Comparison of ENCODE assay signal across 2 cellular contexts in genomic region chr5:133041910-133042309, GRCh38.
TF ChIP-seq lines count a peak whose summit lies in the region.

No MANE protein-coding gene starts in this region.

TF ChIP-seq in HCT116, 20 proteins besides CTCF, POLR2A, EP300 and RAD21:
- TF ChIP-seq EGR1 (IDR thresholded peaks at IDR 0.05; ENCODE audit: low read depth): no peak
- TF ChIP-seq EZH2 (IDR thresholded peaks at IDR 0.05): no peak
- TF ChIP-seq JUND (IDR thresholded peaks at IDR 0.05): no peak
- no peak for TF ChIP-seq ZFX (IDR thresholded peaks at IDR 0.05)
- no peak for TF ChIP-seq SP1 (IDR thresholded peaks at IDR 0.05; ENCODE audit: low read depth)
- no peak for TF ChIP-seq CEBPB (IDR thresholded peaks at IDR 0.05; ENCODE audit: low read depth)
- TF ChIP-seq SRF (IDR thresholded peaks at IDR 0.05; ENCODE audit: low read depth): no peak
- TF ChIP-seq ZBTB33 (IDR thresholded peaks at IDR 0.05; ENCODE audit: extremely low read depth, insufficient replicate concordance, low read length): no peak
- no peak for TF ChIP-seq SIN3A (IDR thresholded peaks at IDR 0.05; ENCODE audit: low read depth)
- no peak for TF ChIP-seq CBX3 (IDR thresholded peaks at IDR 0.05; ENCODE audit: low read depth)
- TF ChIP-seq FOSL1 (IDR thresholded peaks at IDR 0.05; ENCODE audit: low read depth): no peak

TF ChIP-seq in SK-N-SH, 30 proteins besides CTCF, POLR2A, EP300 and RAD21:
- no peak for TF ChIP-seq ELF1 (IDR thresholded peaks at IDR 0.05)
- TF ChIP-seq TCF12 (IDR thresholded peaks at IDR 0.05): peak; percentile 8; the same call in 1 of the 2 replicates
- TF ChIP-seq FOSL2 (IDR thresholded peaks at IDR 0.05; ENCODE audit: borderline replicate concordance, low read depth): peak; percentile 67
- no peak for TF ChIP-seq RXRA (IDR thresholded peaks at IDR 0.05; ENCODE audit: borderline replicate concordance, low read depth)
- TF ChIP-seq, protein P1, sequence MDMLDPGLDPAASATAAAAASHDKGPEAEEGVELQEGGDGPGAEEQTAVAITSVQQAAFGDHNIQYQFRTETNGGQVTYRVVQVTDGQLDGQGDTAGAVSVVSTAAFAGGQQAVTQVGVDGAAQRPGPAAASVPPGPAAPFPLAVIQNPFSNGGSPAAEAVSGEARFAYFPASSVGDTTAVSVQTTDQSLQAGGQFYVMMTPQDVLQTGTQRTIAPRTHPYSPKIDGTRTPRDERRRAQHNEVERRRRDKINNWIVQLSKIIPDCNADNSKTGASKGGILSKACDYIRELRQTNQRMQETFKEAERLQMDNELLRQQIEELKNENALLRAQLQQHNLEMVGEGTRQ (IDR thresholded peaks at IDR 0.05; ENCODE audit: borderline replicate concordance, low read depth, low read length): no peak
- no peak for TF ChIP-seq TAF1 (IDR thresholded peaks at IDR 0.05; ENCODE audit: borderline replicate concordance, low read depth, low read length)
- TF ChIP-seq, protein P2, sequence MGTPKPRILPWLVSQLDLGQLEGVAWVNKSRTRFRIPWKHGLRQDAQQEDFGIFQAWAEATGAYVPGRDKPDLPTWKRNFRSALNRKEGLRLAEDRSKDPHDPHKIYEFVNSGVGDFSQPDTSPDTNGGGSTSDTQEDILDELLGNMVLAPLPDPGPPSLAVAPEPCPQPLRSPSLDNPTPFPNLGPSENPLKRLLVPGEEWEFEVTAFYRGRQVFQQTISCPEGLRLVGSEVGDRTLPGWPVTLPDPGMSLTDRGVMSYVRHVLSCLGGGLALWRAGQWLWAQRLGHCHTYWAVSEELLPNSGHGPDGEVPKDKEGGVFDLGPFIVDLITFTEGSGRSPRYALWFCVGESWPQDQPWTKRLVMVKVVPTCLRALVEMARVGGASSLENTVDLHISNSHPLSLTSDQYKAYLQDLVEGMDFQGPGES (IDR thresholded peaks at IDR 0.05; ENCODE audit: low read depth, low read length): no peak
- no peak for TF ChIP-seq USF1 (IDR thresholded peaks at IDR 0.05; ENCODE audit: borderline replicate concordance, low read depth)
- TF ChIP-seq POLR2AphosphoS5 (IDR thresholded peaks at IDR 0.05; ENCODE audit: low read depth, low read length): no peak
- TF ChIP-seq MEF2A (IDR thresholded peaks at IDR 0.05; ENCODE audit: borderline replicate concordance, low read depth): no peak
- TF ChIP-seq FOXM1 (IDR thresholded peaks at IDR 0.05; ENCODE audit: low read depth): peak; percentile 86
- no peak for TF ChIP-seq GABPA (IDR thresholded peaks at IDR 0.05; ENCODE audit: low read depth)
- no peak for TF ChIP-seq PBX3 (IDR thresholded peaks at IDR 0.05)
- peak; percentile 52; the same call in 1 of the 2 replicates for TF ChIP-seq JUND (IDR thresholded peaks at IDR 0.05)
- TF ChIP-seq YY1 (IDR thresholded peaks at IDR 0.05; ENCODE audit: low read depth): no peak
- TF ChIP-seq FOXJ3 (CRISPR knock-in tag; IDR thresholded peaks at IDR 0.05): no peak
- TF ChIP-seq SMC3 (IDR thresholded peaks at IDR 0.05; ENCODE audit: low read depth, low read length): no peak
- TF ChIP-seq GATA2 (CRISPR knock-in tag; IDR thresholded peaks at IDR 0.05): no peak
- no peak for TF ChIP-seq CHD2 (IDR thresholded peaks at IDR 0.05; ENCODE audit: low read length, partially characterized antibody)
- TF ChIP-seq, protein P3, sequence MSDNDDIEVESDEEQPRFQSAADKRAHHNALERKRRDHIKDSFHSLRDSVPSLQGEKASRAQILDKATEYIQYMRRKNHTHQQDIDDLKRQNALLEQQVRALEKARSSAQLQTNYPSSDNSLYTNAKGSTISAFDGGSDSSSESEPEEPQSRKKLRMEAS (IDR thresholded peaks at IDR 0.05; ENCODE audit: low read depth): 0 out of 2 replicates have a peak, but pooled peaks have one; percentile 28
